In the genomic region with DNA sequence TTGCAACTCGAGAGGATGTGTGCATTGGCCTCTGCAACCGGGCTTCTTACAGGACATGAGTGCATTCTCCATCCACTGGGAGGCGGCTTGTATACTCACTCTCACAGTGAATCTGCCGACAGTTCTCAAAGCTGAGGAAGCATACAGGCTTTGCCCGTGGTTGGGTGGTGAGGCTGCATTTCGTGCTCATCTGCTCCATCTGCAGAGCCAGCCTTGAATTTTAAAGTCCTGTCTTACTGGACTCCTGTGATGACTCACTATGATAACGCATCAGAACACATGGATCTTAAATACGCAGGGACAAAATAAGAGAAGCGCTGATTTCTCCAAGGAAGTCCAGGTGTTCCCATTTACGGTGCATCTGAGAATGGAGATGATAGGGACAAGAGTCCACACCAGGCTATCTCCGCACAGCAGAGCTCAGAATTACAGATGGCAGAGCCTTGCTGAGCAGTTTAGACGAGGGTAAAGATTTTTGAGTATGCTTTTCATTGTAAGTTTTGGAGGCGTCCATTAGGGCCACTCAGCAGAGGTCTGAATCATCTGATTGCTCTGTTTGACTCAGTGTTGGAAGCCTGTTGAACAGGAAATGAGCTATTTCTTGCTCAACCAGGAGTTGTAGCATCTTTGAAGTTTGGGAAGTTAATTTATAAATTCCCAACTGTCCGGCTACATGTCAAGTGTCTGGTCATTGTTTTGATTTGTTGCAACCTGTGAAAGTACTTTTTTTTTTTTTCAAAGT, we compare ENCODE assay signal across 1 cellular context.
TF ChIP-seq lines count a peak whose summit lies in the region.

No MANE protein-coding gene starts in this region.

TF ChIP-seq in GM23338, 12 proteins besides CTCF, POLR2A, EP300 and RAD21:
- TF ChIP-seq EZH2phosphoT487 (IDR thresholded peaks at IDR 0.05; ENCODE audit: unreplicated experiment), result no peak
- TF ChIP-seq, protein P1, sequence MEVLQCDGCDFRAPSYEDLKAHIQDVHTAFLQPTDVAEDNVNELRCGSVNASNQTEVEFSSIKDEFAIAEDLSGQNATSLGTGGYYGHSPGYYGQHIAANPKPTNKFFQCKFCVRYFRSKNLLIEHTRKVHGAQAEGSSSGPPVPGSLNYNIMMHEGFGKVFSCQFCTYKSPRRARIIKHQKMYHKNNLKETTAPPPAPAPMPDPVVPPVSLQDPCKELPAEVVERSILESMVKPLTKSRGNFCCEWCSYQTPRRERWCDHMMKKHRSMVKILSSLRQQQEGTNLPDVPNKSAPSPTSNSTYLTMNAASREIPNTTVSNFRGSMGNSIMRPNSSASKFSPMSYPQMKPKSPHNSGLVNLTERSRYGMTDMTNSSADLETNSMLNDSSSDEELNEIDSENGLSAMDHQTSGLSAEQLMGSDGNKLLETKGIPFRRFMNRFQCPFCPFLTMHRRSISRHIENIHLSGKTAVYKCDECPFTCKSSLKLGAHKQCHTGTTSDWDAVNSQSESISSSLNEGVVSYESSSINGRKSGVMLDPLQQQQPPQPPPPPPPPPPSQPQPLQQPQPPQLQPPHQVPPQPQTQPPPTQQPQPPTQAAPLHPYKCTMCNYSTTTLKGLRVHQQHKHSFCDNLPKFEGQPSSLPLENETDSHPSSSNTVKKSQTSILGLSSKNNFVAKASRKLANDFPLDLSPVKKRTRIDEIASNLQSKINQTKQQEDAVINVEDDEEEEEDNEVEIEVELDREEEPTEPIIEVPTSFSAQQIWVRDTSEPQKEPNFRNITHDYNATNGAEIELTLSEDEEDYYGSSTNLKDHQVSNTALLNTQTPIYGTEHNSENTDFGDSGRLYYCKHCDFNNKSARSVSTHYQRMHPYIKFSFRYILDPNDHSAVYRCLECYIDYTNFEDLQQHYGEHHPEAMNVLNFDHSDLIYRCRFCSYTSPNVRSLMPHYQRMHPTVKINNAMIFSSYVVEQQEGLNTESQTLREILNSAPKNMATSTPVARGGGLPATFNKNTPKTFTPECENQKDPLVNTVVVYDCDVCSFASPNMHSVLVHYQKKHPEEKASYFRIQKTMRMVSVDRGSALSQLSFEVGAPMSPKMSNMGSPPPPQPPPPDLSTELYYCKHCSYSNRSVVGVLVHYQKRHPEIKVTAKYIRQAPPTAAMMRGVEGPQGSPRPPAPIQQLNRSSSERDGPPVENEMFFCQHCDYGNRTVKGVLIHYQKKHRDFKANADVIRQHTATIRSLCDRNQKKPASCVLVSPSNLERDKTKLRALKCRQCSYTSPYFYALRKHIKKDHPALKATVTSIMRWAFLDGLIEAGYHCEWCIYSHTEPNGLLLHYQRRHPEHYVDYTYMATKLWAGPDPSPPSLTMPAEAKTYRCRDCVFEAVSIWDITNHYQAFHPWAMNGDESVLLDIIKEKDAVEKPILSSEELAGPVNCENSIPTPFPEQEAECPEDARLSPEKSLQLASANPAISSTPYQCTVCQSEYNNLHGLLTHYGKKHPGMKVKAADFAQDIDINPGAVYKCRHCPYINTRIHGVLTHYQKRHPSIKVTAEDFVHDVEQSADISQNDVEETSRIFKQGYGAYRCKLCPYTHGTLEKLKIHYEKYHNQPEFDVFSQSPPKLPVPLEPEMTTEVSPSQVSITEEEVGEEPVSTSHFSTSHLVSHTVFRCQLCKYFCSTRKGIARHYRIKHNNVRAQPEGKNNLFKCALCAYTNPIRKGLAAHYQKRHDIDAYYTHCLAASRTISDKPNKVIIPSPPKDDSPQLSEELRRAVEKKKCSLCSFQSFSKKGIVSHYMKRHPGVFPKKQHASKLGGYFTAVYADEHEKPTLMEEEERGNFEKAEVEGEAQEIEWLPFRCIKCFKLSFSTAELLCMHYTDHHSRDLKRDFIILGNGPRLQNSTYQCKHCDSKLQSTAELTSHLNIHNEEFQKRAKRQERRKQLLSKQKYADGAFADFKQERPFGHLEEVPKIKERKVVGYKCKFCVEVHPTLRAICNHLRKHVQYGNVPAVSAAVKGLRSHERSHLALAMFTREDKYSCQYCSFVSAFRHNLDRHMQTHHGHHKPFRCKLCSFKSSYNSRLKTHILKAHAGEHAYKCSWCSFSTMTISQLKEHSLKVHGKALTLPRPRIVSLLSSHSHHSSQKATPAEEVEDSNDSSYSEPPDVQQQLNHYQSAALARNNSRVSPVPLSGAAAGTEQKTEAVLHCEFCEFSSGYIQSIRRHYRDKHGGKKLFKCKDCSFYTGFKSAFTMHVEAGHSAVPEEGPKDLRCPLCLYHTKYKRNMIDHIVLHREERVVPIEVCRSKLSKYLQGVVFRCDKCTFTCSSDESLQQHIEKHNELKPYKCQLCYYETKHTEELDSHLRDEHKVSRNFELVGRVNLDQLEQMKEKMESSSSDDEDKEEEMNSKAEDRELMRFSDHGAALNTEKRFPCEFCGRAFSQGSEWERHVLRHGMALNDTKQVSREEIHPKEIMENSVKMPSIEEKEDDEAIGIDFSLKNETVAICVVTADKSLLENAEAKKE (CRISPR knock-in tag; IDR thresholded peaks at IDR 0.05), result no peak
- TF ChIP-seq, protein P2, sequence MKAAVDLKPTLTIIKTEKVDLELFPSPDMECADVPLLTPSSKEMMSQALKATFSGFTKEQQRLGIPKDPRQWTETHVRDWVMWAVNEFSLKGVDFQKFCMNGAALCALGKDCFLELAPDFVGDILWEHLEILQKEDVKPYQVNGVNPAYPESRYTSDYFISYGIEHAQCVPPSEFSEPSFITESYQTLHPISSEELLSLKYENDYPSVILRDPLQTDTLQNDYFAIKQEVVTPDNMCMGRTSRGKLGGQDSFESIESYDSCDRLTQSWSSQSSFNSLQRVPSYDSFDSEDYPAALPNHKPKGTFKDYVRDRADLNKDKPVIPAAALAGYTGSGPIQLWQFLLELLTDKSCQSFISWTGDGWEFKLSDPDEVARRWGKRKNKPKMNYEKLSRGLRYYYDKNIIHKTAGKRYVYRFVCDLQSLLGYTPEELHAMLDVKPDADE (IDR thresholded peaks at IDR 0.05), result no peak
- TF ChIP-seq EZH2 (IDR thresholded peaks at IDR 0.05; ENCODE audit: low read depth, unreplicated experiment), result no peak
- TF ChIP-seq STAT1 (IDR thresholded peaks at IDR 0.05; ENCODE audit: unreplicated experiment), result no peak
- TF ChIP-seq POLR2AphosphoS5 (IDR thresholded peaks at IDR 0.05; ENCODE audit: low read depth), result no peak
- TF ChIP-seq CREB1 (CRISPR knock-in tag; IDR thresholded peaks at IDR 0.05; ENCODE audit: low read depth), result no peak
- TF ChIP-seq ZNF114 (CRISPR knock-in tag; IDR thresholded peaks at IDR 0.05), result no peak
- TF ChIP-seq ZNF331 (CRISPR knock-in tag; IDR thresholded peaks at IDR 0.05; ENCODE audit: low read depth), result no peak
- no peak for TF ChIP-seq NANOG (IDR thresholded peaks at IDR 0.05; ENCODE audit: borderline replicate concordance)
- no peak for TF ChIP-seq JUNB (IDR thresholded peaks at IDR 0.05; ENCODE audit: unreplicated experiment)
- TF ChIP-seq, protein P3, sequence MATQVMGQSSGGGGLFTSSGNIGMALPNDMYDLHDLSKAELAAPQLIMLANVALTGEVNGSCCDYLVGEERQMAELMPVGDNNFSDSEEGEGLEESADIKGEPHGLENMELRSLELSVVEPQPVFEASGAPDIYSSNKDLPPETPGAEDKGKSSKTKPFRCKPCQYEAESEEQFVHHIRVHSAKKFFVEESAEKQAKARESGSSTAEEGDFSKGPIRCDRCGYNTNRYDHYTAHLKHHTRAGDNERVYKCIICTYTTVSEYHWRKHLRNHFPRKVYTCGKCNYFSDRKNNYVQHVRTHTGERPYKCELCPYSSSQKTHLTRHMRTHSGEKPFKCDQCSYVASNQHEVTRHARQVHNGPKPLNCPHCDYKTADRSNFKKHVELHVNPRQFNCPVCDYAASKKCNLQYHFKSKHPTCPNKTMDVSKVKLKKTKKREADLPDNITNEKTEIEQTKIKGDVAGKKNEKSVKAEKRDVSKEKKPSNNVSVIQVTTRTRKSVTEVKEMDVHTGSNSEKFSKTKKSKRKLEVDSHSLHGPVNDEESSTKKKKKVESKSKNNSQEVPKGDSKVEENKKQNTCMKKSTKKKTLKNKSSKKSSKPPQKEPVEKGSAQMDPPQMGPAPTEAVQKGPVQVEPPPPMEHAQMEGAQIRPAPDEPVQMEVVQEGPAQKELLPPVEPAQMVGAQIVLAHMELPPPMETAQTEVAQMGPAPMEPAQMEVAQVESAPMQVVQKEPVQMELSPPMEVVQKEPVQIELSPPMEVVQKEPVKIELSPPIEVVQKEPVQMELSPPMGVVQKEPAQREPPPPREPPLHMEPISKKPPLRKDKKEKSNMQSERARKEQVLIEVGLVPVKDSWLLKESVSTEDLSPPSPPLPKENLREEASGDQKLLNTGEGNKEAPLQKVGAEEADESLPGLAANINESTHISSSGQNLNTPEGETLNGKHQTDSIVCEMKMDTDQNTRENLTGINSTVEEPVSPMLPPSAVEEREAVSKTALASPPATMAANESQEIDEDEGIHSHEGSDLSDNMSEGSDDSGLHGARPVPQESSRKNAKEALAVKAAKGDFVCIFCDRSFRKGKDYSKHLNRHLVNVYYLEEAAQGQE (IDR thresholded peaks at IDR 0.05; ENCODE audit: unreplicated experiment), result no peak
